Comparison of ENCODE assay signal across 23 cellular contexts in the genomic region with DNA sequence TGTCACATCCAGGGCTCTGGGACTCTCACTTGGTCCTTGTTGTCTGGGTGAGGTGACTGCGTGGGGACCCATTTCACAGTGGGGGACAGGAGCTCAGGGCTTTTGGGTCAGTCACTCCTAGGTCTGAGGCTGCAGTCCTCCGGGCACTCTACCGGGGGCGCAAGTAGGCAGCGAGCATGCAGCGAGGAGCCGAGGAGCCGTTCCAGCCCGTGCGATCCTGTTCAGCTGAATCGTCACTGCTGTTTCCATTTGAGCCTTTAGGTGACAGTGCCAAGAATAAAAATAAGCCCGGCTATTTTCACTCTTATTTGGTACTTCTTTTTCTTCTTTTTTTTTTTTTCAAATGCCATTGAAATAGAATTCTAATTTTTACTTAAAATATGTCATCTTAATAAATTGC.
A peak's percentile ranks its signal among the peaks of the same experiment; 100 is the strongest.
DNase-seq lines count a peak whose midpoint lies in the region; ATAC-seq and TF ChIP-seq lines count a peak whose summit lies in the region.
"Had no signal": no experiment of that assay in that cellular context is flagged by ENCODE, and none has a peak within 500 bp of the region (broad histone marks: within the 10 kb centered on the region; RNA-seq: fewer than 3 reads in every experiment).

No MANE protein-coding gene starts in this region.

- CTCF ChIA-PET in activated CD4-positive, alpha-beta T cell treated with anti-CD3 and anti-CD28 coated beads for 36 hours (lab: Charles Lee), result interaction anchor here (0.5 kb wide), 1 partner anchor 25 kb away, joined by 3 read pairs; no protein-coding TSS in a partner anchor

- peaks cover 5% of the 10 kb centered on the region for H3K27me3 Mint-ChIP-seq in activated CD4-positive, alpha-beta T cell treated with anti-CD3 and anti-CD28 coated beads for 36 hours
- H3K27me3 Mint-ChIP-seq: memory B cell had no signal

- intact Hi-C loops in activated CD4-positive, alpha-beta T cell treated with anti-CD3 and anti-CD28 coated beads for 36 hours (cut with DNase I, micrococcal nuclease), result no loop called here
- intact Hi-C loops in adrenal gland (cut with DNase I), result no loop called here

- no peaks in the 10 kb centered on the region for H3K9me3 ChIP-seq in adrenal gland (replicated peaks in 1 of 3)
- H3K9me3 ChIP-seq: body of pancreas, colonic mucosa, HAP-1, thoracic aorta had no signal

- no peak overlapping the region for H3K27ac ChIP-seq in adrenal gland
- H3K27ac ChIP-seq: body of pancreas, colonic mucosa, thoracic aorta had no signal

- no peak overlapping the region for H3K4me3 Mint-ChIP-seq in activated CD4-positive, alpha-beta T cell treated with anti-CD3 and anti-CD28 coated beads for 36 hours
- H3K4me3 Mint-ChIP-seq: activated CD8-positive, alpha-beta T cell treated with anti-CD3 and anti-CD28 coated beads, Interleukin-2, amount 10 ng/mL, durations not matched to agents 7 days and 5 days; immature natural killer cell; memory B cell; nephron had no signal

- H3K4me1 ChIP-seq in adrenal gland (replicated peaks in 1 of 2), result no peaks in the 10 kb centered on the region
- H3K4me1 ChIP-seq: body of pancreas, colonic mucosa, HAP-1 had no signal

- H3K36me3 Mint-ChIP-seq in activated CD4-positive, alpha-beta T cell treated with anti-CD3 and anti-CD28 coated beads for 36 hours (ENCODE audit: low read depth), result no peaks in the 10 kb centered on the region
- H3K36me3 Mint-ChIP-seq: activated naive CD4-positive, alpha-beta T cell treated with anti-CD3 and anti-CD28 coated beads, Interleukin-2, amount 50 U/mL, for 72 hours; immature natural killer cell; memory B cell had no signal

- TF ChIP-seq CTCF in adrenal gland (IDR thresholded peaks at IDR 0.05), result no peak

- H3K36me3 ChIP-seq in adrenal gland (replicated peaks in 1 of 2), result no peaks in the 10 kb centered on the region
- H3K36me3 ChIP-seq: colonic mucosa, HAP-1, thoracic aorta had no signal

- ATAC-seq in activated CD4-positive, alpha-beta T cell treated with anti-CD3 and anti-CD28 coated beads for 36 hours, result no peak
- no peak for ATAC-seq in GM21423 (IDR thresholded peaks at IDR 0.05; ENCODE audit: unreplicated experiment)
- ATAC-seq: activated CD8-positive, alpha-beta T cell treated with anti-CD3 and anti-CD28 coated beads, Interleukin-2, amount 10 ng/mL, durations not matched to agents 7 days and 5 days; activated naive CD4-positive, alpha-beta T cell treated with anti-CD3 and anti-CD28 coated beads, Interleukin-2, amount 50 U/mL, for 72 hours; body of pancreas had no signal

- H3K4me1 Mint-ChIP-seq in activated CD4-positive, alpha-beta T cell treated with anti-CD3 and anti-CD28 coated beads for 36 hours, result no peaks in the 10 kb centered on the region
- H3K4me1 Mint-ChIP-seq: immature natural killer cell, memory B cell had no signal

- DNase-seq in activated CD4-positive, alpha-beta T cell treated with anti-CD3 and anti-CD28 coated beads for 36 hours, result peak; percentile 10
- no peak for DNase-seq in activated CD4-positive, alpha-beta T cell treated with anti-CD3 and anti-CD28 coated beads for 48 hours
- DNase-seq in cerebellar cortex (ENCODE audit: low spot score) (peak; percentile 10), iPS DF 19.7 (ENCODE audit: low read depth, low spot score) (peak; percentile 17), superior temporal gyrus (ENCODE audit: extremely low spot score) (peak; percentile 68), adrenal gland (no peak), activated T-cell treated with anti-CD3 and anti-CD28 coated beads for 4 hours (no peak)
- DNase-seq: 8988T; activated CD8-positive, alpha-beta T cell treated with anti-CD3 and anti-CD28 coated beads, Interleukin-2, amount 10 ng/mL, durations not matched to agents 7 days and 5 days; activated T-cell treated with anti-CD3 and anti-CD28 coated beads, Interleukin-2, amount 50 U/mL, for 48 hours; body of pancreas; colonic mucosa; DMS53; immature natural killer cell; KBM-7; NCI-H1092; NCI-H2081 had no signal

- no peaks in the 10 kb centered on the region for H3K9me3 Mint-ChIP-seq in activated CD4-positive, alpha-beta T cell treated with anti-CD3 and anti-CD28 coated beads for 36 hours (ENCODE audit: low read depth)
- H3K9me3 Mint-ChIP-seq: activated naive CD4-positive, alpha-beta T cell treated with anti-CD3 and anti-CD28 coated beads, Interleukin-2, amount 50 U/mL, for 72 hours; immature natural killer cell; nephron had no signal

- WGBS in adrenal gland, 4 donors, result 53 to 66% (median 59%) methylated on average over 12 of the region's 12 CpGs

- no peaks in the 10 kb centered on the region for H3K27me3 ChIP-seq in adrenal gland
- H3K27me3 ChIP-seq: body of pancreas, colonic mucosa had no signal

- H3K27ac Mint-ChIP-seq in activated CD4-positive, alpha-beta T cell treated with anti-CD3 and anti-CD28 coated beads for 36 hours, result no peak overlapping the region
- H3K27ac Mint-ChIP-seq: activated CD8-positive, alpha-beta T cell treated with anti-CD3 and anti-CD28 coated beads, Interleukin-2, amount 10 ng/mL, durations not matched to agents 7 days and 5 days; activated naive CD4-positive, alpha-beta T cell treated with anti-CD3 and anti-CD28 coated beads, Interleukin-2, amount 50 U/mL, for 72 hours; memory B cell; nephron had no signal

- H3K4me3 ChIP-seq in adrenal gland, result no peak overlapping the region
- H3K4me3 ChIP-seq: body of pancreas, colonic mucosa, HAP-1, thoracic aorta had no signal

- TF ChIP-seq POLR2A in adrenal gland (IDR thresholded peaks at IDR 0.05), result no peak

- POLR2A ChIA-PET in activated CD4-positive, alpha-beta T cell treated with anti-CD3 and anti-CD28 coated beads for 36 hours (lab: Charles Lee), result no interaction called here

Comparison
In these comparisons a context has a peak if more than half of its experiments do, and no peak if none do; other contexts are left out.
1. DNase-seq: peak in activated CD4-positive, alpha-beta T cell treated with anti-CD3 and anti-CD28 coated beads for 36 hours (single experiment), cerebellar cortex (single experiment), iPS DF 19.7 (single experiment) and superior temporal gyrus (single experiment); none in activated CD4-positive, alpha-beta T cell treated with anti-CD3 and anti-CD28 coated beads for 48 hours (single experiment), adrenal gland (0 of 7) and activated T-cell treated with anti-CD3 and anti-CD28 coated beads for 4 hours (single experiment).